ENCODE assay signal across 10 cellular contexts in genomic region chr15:76994496-76994895, GRCh38. TPM values are rescaled to one million over a fixed set of nuclear protein-coding genes. Genes with fewer than 3 reads are reported as not detected.
DNase-seq lines count a peak whose midpoint lies in the region; ATAC-seq and TF ChIP-seq lines count a peak whose summit lies in the region.
"Had no signal": no experiment of that assay in that cellular context is flagged by ENCODE, and none has a peak within 500 bp of the region (broad histone marks: within the 10 kb centered on the region; RNA-seq: fewer than 3 reads in every experiment).

No MANE protein-coding gene starts in this region.

- H3K4me1 ChIP-seq in OCI-LY7 (ENCODE audit: insufficient read depth, low read length, poor library complexity, severe bottlenecking) (peaks cover 13% of the 10 kb centered on the region), spleen (peaks cover 15 to 95% (median 73%) of the 10 kb centered on the region in 6 donors), mucosa of descending colon (ENCODE audit: low read depth) (no peaks in the 10 kb centered on the region)

- H3K27ac ChIP-seq in OCI-LY7 (ENCODE audit: low read depth, low read length, poor library complexity, severe bottlenecking) (no peak overlapping the region), spleen (peak overlapping the region; percentile 76 to 97 (median 91))

- no peaks in the 10 kb centered on the region for H3K36me3 ChIP-seq in OCI-LY7 (ENCODE audit: insufficient read depth, low read length)
- H3K36me3 ChIP-seq in spleen, result peaks cover 0 to 6% (median 0%) of the 10 kb centered on the region in 6 donors
- no peaks in the 10 kb centered on the region for H3K36me3 ChIP-seq in mucosa of descending colon (ENCODE audit: low read depth)

- H4K20me1 ChIP-seq in OCI-LY7 (ENCODE audit: insufficient read depth, low read length), result no peaks in the 10 kb centered on the region

- peak overlapping the region; percentile 48; the same call in 1 of the 2 replicates for H3K4me2 ChIP-seq in OCI-LY7 (ENCODE audit: low read length)

- peak; percentile 23 for ATAC-seq in GM18909 (IDR thresholded peaks at IDR 0.05; ENCODE audit: poor library complexity, unreplicated experiment)
- peak; percentile 22 for ATAC-seq in effector memory CD8-positive, alpha-beta T cell (replicated peaks)
- ATAC-seq in mucosa of descending colon, result no peak

- POLR2A ChIA-PET in OCI-LY7 (lab: Charles Lee), result interaction anchor here (0.6 to 2.1 kb wide), 9 partner anchors 11 to 89 kb away, joined by 3 to 11 read pairs (median 4); partner anchors contain the start of gene SCAPER

- no peaks in the 10 kb centered on the region for H3K9me3 ChIP-seq in OCI-LY7 (ENCODE audit: low read length)
- H3K9me3 ChIP-seq in spleen, result no peaks in the 10 kb centered on the region
- H3K9me3 ChIP-seq in mucosa of descending colon, result no peaks in the 10 kb centered on the region

- no peaks in the 10 kb centered on the region for H3K9me2 ChIP-seq in OCI-LY7 (ENCODE audit: insufficient read depth, low read length)

- H3K79me2 ChIP-seq in OCI-LY7 (ENCODE audit: insufficient read depth, low read depth, low read length), result no peaks in the 10 kb centered on the region

- H3K27me3 Mint-ChIP-seq in effector memory CD8-positive, alpha-beta T cell, result no peaks in the 10 kb centered on the region

- peaks cover 62 to 63% of the 10 kb centered on the region in 2 donors for H3K4me1 Mint-ChIP-seq in effector memory CD8-positive, alpha-beta T cell (ENCODE audit: low read depth in 2 of 2)

- H3K36me3 Mint-ChIP-seq in effector memory CD8-positive, alpha-beta T cell (ENCODE audit: insufficient read depth), result peaks cover 18% of the 10 kb centered on the region

- BruUV-seq in OCI-LY7 (replicated peaks; lab: Mats Ljungman, UMichigan), result no TSS peak

- DNase-seq in OCI-LY7 (ENCODE audit: low spot score) (no peak), spleen (no peak), mucosa of descending colon (no peak), NCI-H82 treated with DMSO at 0.1 percent for 48 hours (lab: John Stamatoyannopoulos, UW; ENCODE audit: unreplicated experiment) (no peak)
- DNase-seq in effector memory CD8-positive, alpha-beta T cell, result no peak
- DNase-seq in effector CD8-positive, alpha-beta T cell (lab: John Stamatoyannopoulos, UW), result no peak
- DNase-seq: NCI-H1092 treated with DMSO at 0.1 percent for 48 hours, NCI-H82 had no signal

- 57 to 89% (median 77%) methylated on average over 5 to 6 of the region's 6 CpGs for WGBS in spleen, 5 donors

- TF ChIP-seq CTCF in OCI-LY7 (conservative IDR thresholded peaks at IDR 0.05; ENCODE audit: low read length) (no peak), spleen (IDR thresholded peaks at IDR 0.05 in 8 of 11, conservative IDR thresholded peaks at IDR 0.05 in 3 of 11) (no peak), mucosa of descending colon (IDR thresholded peaks at IDR 0.05) (no peak)

- H3K27ac Mint-ChIP-seq in effector memory CD8-positive, alpha-beta T cell, result peak overlapping the region; percentile 91 to 98

- peak overlapping the region; percentile 97 for H3K4me3 Mint-ChIP-seq in effector memory CD8-positive, alpha-beta T cell

- no peak overlapping the region for H3K4me3 ChIP-seq in OCI-LY7 (ENCODE audit: low read depth, low read length, poor library complexity, severe bottlenecking)
- peak overlapping the region in 7 of 8 donors; percentile 43 to 71 (median 53) for H3K4me3 ChIP-seq in spleen
- no peak overlapping the region for H3K4me3 ChIP-seq in mucosa of descending colon

- peak overlapping the region; percentile 82 for H2AFZ ChIP-seq in OCI-LY7 (ENCODE audit: low read length)

- intact Hi-C loops in OCI-LY7 (cut with micrococcal nuclease; ENCODE audit: unreplicated experiment), result no loop called here
- intact Hi-C loops in spleen (cut with DNase I; ENCODE audit: low total_unique reads), result no loop called here
- intact Hi-C loops in mucosa of descending colon (cut with DNase I, micrococcal nuclease), result no loop called here

- CTCF ChIA-PET in OCI-LY7 (lab: Charles Lee; ENCODE audit: unreplicated experiment), result interaction anchor here (1.4 kb wide), 1 partner anchor 60 kb away, joined by 3 read pairs; no protein-coding TSS in a partner anchor

- TF ChIP-seq POLR2A in spleen (IDR thresholded peaks at IDR 0.05), result no peak

- H3K9me3 Mint-ChIP-seq in effector memory CD8-positive, alpha-beta T cell, result no peaks in the 10 kb centered on the region

- H3K27me3 ChIP-seq in spleen (replicated peaks in 1 of 7), result no peaks in the 10 kb centered on the region

RNA-seq across cellular contexts. Expression of gene PSTPIP1, which starts 0.4 kb away (rescaled TPM):
- 1.5 and 1.8 TPM in 2 replicates for total RNA-seq in OCI-LY7 (2014; rRNA removed; shearing (Covaris generic))
- 23.6 and 27.4 TPM in 2 replicates for total RNA-seq in OCI-LY7 (2022)
- 100 to 1,000 TPM in 1 of 7 donors, 10 to 100 TPM in 6; 62.0 to 130 (median 82.6) TPM for total RNA-seq in spleen
- polyA plus RNA-seq in spleen, result 100 to 1,000 TPM in 2 of 3 donors, 10 to 100 TPM in 1; 31.1 to 150 (median 115) TPM
- 1 to 10 TPM; 4.4 to 8.2 (median 6.3) TPM for total RNA-seq in mucosa of descending colon
- polyA plus RNA-seq: neural cell had no signal

Comparison
In these comparisons a context has a peak if more than half of its experiments do, and no peak if none do; other contexts are left out.
1. H3K4me3 ChIP-seq: peak in spleen (7 of 8); none in OCI-LY7 (single experiment) and mucosa of descending colon (single experiment).